In genomic region chr16:18131587-18131986, GRCh38 we compare ENCODE assay signal across 8 cellular contexts.
DNase-seq lines count a peak whose midpoint lies in the region; ATAC-seq, FAIRE-seq and TF ChIP-seq lines count a peak whose summit lies in the region.
"Not testable (repeated sequence)": the region's sequence is repeated elsewhere in the genome, so short reads cannot be mapped to it uniquely, and the experiment has no call there.

No MANE protein-coding gene starts in this region.

- H3K36me3 Mint-ChIP-seq in activated T-cell treated with anti-CD3 and anti-CD28 coated beads, Interleukin-2, amount 50 U/mL, for 72 hours (ENCODE audit: insufficient read depth in 2 of 2) = not testable (repeated sequence)

- H2AK5ac ChIP-seq in H1 (ENCODE audit: low read depth, low read length) = not testable (repeated sequence)

- H4K8ac ChIP-seq in H1 (ENCODE audit: extremely low read depth, insufficient read depth, low read length) = not testable (repeated sequence)

- CTCF ChIA-PET in Panc1 (lab: Charles Lee); H1 (lab: Charles Lee; ENCODE audit: partially characterized antibody): not testable (repeated sequence)

- FAIRE-seq in H1 (lab: Jason Lieb, UNC) = peak; percentile 58

- DNase-seq in HFF-Myc (ENCODE audit: extremely low read depth, low read depth); Panc1 (ENCODE audit: low read depth, low spot score); activated T-cell treated with anti-CD3 and anti-CD28 coated beads, Interleukin-2, amount 50 U/mL, for 72 hours; H1 (ENCODE audit: low read depth in 1 of 2, low spot score in 2 of 2); heart left ventricle; mucosa of descending colon; stimulated activated naive CD8-positive, alpha-beta T cell treated with anti-CD3 and anti-CD28 coated beads, Interleukin-15, Interleukin-2, amounts not matched to agents 100 U/mL and 50 U/mL, for 24 hours: not testable (repeated sequence)

- intact Hi-C loops in Panc1 (cut with micrococcal nuclease; ENCODE audit: unreplicated experiment); heart left ventricle (cut with DNase I); mucosa of descending colon (cut with DNase I, micrococcal nuclease): not testable (repeated sequence)

- not testable (repeated sequence) for H3K4me1 Mint-ChIP-seq in activated T-cell treated with anti-CD3 and anti-CD28 coated beads, Interleukin-2, amount 50 U/mL, for 72 hours (ENCODE audit: low read depth)

- not testable (repeated sequence) for H3K9me3 ChIP-seq in Panc1 (ENCODE audit: control insufficient read depth, insufficient read depth, low read depth, low read length); H1 (ENCODE audit: insufficient read depth in 2 of 2, low read depth in 1 of 2, low read length in 1 of 2); heart left ventricle; mucosa of descending colon

- WGBS in H1 (ENCODE audit: extremely low coverage in 1 of 2, insufficient coverage in 1 of 2, insufficient read length in 1 of 2, insufficient replicate concordance in 2 of 2, low coverage in 1 of 2, low lambda C conversion rate in 2 of 2, missing lambda C conversion rate in 1 of 2), 2 experiments = 0% methylated on average over 1 of the region's 6 CpGs; no CpG with 5 or more reads in 1 of the 2 experiments
- WGBS in heart left ventricle, 4 donors = 0 to 2% (median 1%) methylated on average over 1 to 5 of the region's 6 CpGs

- peak; percentile 7; the same call in 1 of the 2 replicates for TF ChIP-seq CTCF in C4-2B (conservative IDR thresholded peaks at IDR 0.05)
- peak; percentile 29 for TF ChIP-seq CTCF in HFF-Myc (IDR thresholded peaks at IDR 0.05; ENCODE audit: low read depth, low read length, missing control alignments)
- not testable (repeated sequence) for TF ChIP-seq CTCF in Panc1 (IDR thresholded peaks at IDR 0.05); H1 (IDR thresholded peaks at IDR 0.05; ENCODE audit: control extremely low read depth in 1 of 3, insufficient read depth in 1 of 3, low read depth in 1 of 3, low read length in 3 of 3); mucosa of descending colon (IDR thresholded peaks at IDR 0.05)
- peak in 7 of 12 donors; percentile 26 to 64 (median 51) for TF ChIP-seq CTCF in heart left ventricle (IDR thresholded peaks at IDR 0.05)

- H2BK12ac ChIP-seq in H1 (ENCODE audit: low read depth, low read length) = not testable (repeated sequence)

- H3K79me2 ChIP-seq in H1 (ENCODE audit: control insufficient read depth in 1 of 2, insufficient read depth in 2 of 2, low read length in 2 of 2) = not testable (repeated sequence)

- not testable (repeated sequence) for H3K27ac ChIP-seq in C4-2B; Panc1 (ENCODE audit: low read length); H1 (ENCODE audit: low read depth, low read length); heart left ventricle

- H3K23ac ChIP-seq in H1 (ENCODE audit: insufficient read length) = not testable (repeated sequence)

- H3K79me1 ChIP-seq in H1 (ENCODE audit: low read depth, low read length) = not testable (repeated sequence)

- H4K91ac ChIP-seq in H1 (replicated peaks; ENCODE audit: insufficient read length, low read length) = not testable (repeated sequence)

- not testable (repeated sequence) for BruUV-seq in Panc1 (replicated peaks; lab: Mats Ljungman, UMichigan)

- H3K4me1 ChIP-seq in Panc1 (ENCODE audit: control insufficient read depth, insufficient read depth, low read length); H1 (replicated peaks in 1 of 4; ENCODE audit: control insufficient read depth in 3 of 4, insufficient read depth in 4 of 4, low read length in 3 of 4); heart left ventricle; mucosa of descending colon (ENCODE audit: low read depth): not testable (repeated sequence)

- not testable (repeated sequence) for H2AFZ ChIP-seq in H1 (ENCODE audit: low read length)

- in situ Hi-C loops in Panc1 (cut with HindIII; ENCODE audit: low pct_unique_long_range_greater_than_20kb, low sequenced_read_pairs) = not testable (repeated sequence)

- POLR2A ChIA-PET in Panc1 (lab: Charles Lee); H1 (lab: Charles Lee; ENCODE audit: partially characterized antibody): not testable (repeated sequence)

- H3K23me2 ChIP-seq in H1 (ENCODE audit: low read depth, low read length) = not testable (repeated sequence)

- not testable (repeated sequence) for H3K4me2 ChIP-seq in H1 (ENCODE audit: insufficient read depth in 1 of 2, low read depth in 2 of 2, low read length in 2 of 2)

- not testable (repeated sequence) for H4K20me1 ChIP-seq in H1 (replicated peaks in 1 of 2; ENCODE audit: control insufficient read depth in 1 of 2, insufficient read depth in 2 of 2, low read length in 2 of 2)

- ATAC-seq in Panc1 (peak; percentile 78), heart left ventricle (peak in 3 of 4 donors; percentile 58 to 82 (median 75)), mucosa of descending colon (peak; percentile 92)
- peak; percentile 47 to 53 for ATAC-seq in activated T-cell treated with anti-CD3 and anti-CD28 coated beads, Interleukin-2, amount 50 U/mL, for 72 hours (replicated peaks in 1 of 2)
- peak; percentile 59 for ATAC-seq in stimulated activated naive CD8-positive, alpha-beta T cell treated with anti-CD3 and anti-CD28 coated beads, Interleukin-15, Interleukin-2, amounts not matched to agents 100 U/mL and 50 U/mL, for 24 hours

- H3K27me3 ChIP-seq in Panc1 (ENCODE audit: control insufficient read depth, insufficient read depth, low read length); H1 (replicated peaks in 1 of 4; ENCODE audit: control insufficient read depth in 3 of 4, extremely low read depth in 1 of 4, insufficient read depth in 3 of 4, low read length in 3 of 4); heart left ventricle: not testable (repeated sequence)

- H2BK15ac ChIP-seq in H1 (ENCODE audit: low read length) = not testable (repeated sequence)

- not testable (repeated sequence) for H3K18ac ChIP-seq in H1 (ENCODE audit: extremely low read depth, low read length)

- not testable (repeated sequence) for H3K14ac ChIP-seq in H1 (ENCODE audit: insufficient read length)

- H3K27ac Mint-ChIP-seq in activated T-cell treated with anti-CD3 and anti-CD28 coated beads, Interleukin-2, amount 50 U/mL, for 72 hours = not testable (repeated sequence)

- H2BK120ac ChIP-seq in H1 (replicated peaks; ENCODE audit: low read depth, low read length) = not testable (repeated sequence)

- H2BK5ac ChIP-seq in H1 (ENCODE audit: low read depth, low read length) = not testable (repeated sequence)

- H4K5ac ChIP-seq in H1 (ENCODE audit: insufficient read length, low read depth, low read length) = not testable (repeated sequence)

- not testable (repeated sequence) for H3K27me3 Mint-ChIP-seq in activated T-cell treated with anti-CD3 and anti-CD28 coated beads, Interleukin-2, amount 50 U/mL, for 72 hours (ENCODE audit: low read depth)

- TF ChIP-seq EP300 in H1 (IDR thresholded peaks at IDR 0.05; ENCODE audit: borderline replicate concordance in 1 of 2, low read depth in 2 of 2, low read length in 2 of 2) = not testable (repeated sequence)

- not testable (repeated sequence) for H3K4me3 Mint-ChIP-seq in activated T-cell treated with anti-CD3 and anti-CD28 coated beads, Interleukin-2, amount 50 U/mL, for 72 hours

- H3K9ac ChIP-seq in H1 (replicated peaks in 1 of 4; ENCODE audit: extremely low read depth in 1 of 4, low read depth in 3 of 4, low read length in 3 of 4) = not testable (repeated sequence)

- H2BK20ac ChIP-seq in H1 (ENCODE audit: low read length) = not testable (repeated sequence)

- not testable (repeated sequence) for TF ChIP-seq POLR2A in H1 (IDR thresholded peaks at IDR 0.05; ENCODE audit: control extremely low read depth in 1 of 2, low read depth in 2 of 2, low read length in 2 of 2); heart left ventricle (IDR thresholded peaks at IDR 0.05)

- H3K36me3 ChIP-seq in Panc1 (ENCODE audit: control insufficient read depth, insufficient read depth, low read length); H1 (ENCODE audit: control insufficient read depth in 2 of 4, insufficient read depth in 4 of 4, low read length in 3 of 4); heart left ventricle; mucosa of descending colon (ENCODE audit: low read depth): not testable (repeated sequence)

- H3K4ac ChIP-seq in H1 (replicated peaks; ENCODE audit: insufficient read length, low read depth, low read length) = not testable (repeated sequence)

- peak in 1 of 2 experiments; percentile 15; a peak in 1 of 4 replicates for TF ChIP-seq RAD21 in H1 (IDR thresholded peaks at IDR 0.05 in 1 of 2, conservative IDR thresholded peaks at IDR 0.05 in 1 of 2; ENCODE audit: low read depth in 2 of 2, low read length in 2 of 2)

- H3K56ac ChIP-seq in H1 (replicated peaks; ENCODE audit: insufficient read length, low read depth, low read length) = not testable (repeated sequence)

- H3K9me3 Mint-ChIP-seq in activated T-cell treated with anti-CD3 and anti-CD28 coated beads, Interleukin-2, amount 50 U/mL, for 72 hours = not testable (repeated sequence)

- not testable (repeated sequence) for H3K4me3 ChIP-seq in HFF-Myc (replicated peaks; ENCODE audit: low read depth, low read length); Panc1 (ENCODE audit: low read depth in 2 of 2, low read length in 2 of 2); H1 (ENCODE audit: extremely low read depth in 1 of 4, insufficient read depth in 2 of 4, low read depth in 3 of 4, low read length in 4 of 4); heart left ventricle; mucosa of descending colon
